10 cellular contexts compared by ENCODE assay signal in genomic region chrX:109270580-109271484, GRCh38.
DNase-seq lines count a peak whose midpoint lies in the region; ATAC-seq lines count a peak whose summit lies in the region.
"Had no signal": no experiment of that assay in that cellular context is flagged by ENCODE, and none has a peak within 500 bp of the region (broad histone marks: within the 10 kb centered on the region; RNA-seq: fewer than 3 reads in every experiment).

No MANE protein-coding gene starts in this region.

- peak; percentile 33 for DNase-seq in EL
- peak; percentile 59 for DNase-seq in activated CD4-positive, alpha-beta memory T cell treated with anti-CD3 and anti-CD28 coated beads for 36 hours
- DNase-seq in stimulated activated naive B cell treated with anti-CD40 and anti-IgM and Interleukin-4, amounts not matched to agents 10 μg/mL and 1 μg/mL and 100 μg/mL, for 72 hours, result peak; percentile 78
- DNase-seq in substantia nigra (lab: John Stamatoyannopoulos, UW), result no peak
- DNase-seq in putamen (ENCODE audit: low spot score), result no peak
- no peak for DNase-seq in foreskin melanocyte

- CTCF ChIA-PET in activated CD4-positive, alpha-beta memory T cell treated with anti-CD3 and anti-CD28 coated beads for 36 hours (lab: Charles Lee), result no interaction called here

- POLR2A ChIA-PET in activated CD4-positive, alpha-beta memory T cell treated with anti-CD3 and anti-CD28 coated beads for 36 hours (lab: Charles Lee), result no interaction called here

- H3K4me3 Mint-ChIP-seq in activated CD4-positive, alpha-beta memory T cell treated with anti-CD3 and anti-CD28 coated beads for 36 hours, result no peak overlapping the region
- H3K4me3 Mint-ChIP-seq in stimulated activated naive B cell treated with anti-CD40 and anti-IgM and Interleukin-4, amounts not matched to agents 10 μg/mL and 1 μg/mL and 100 μg/mL, for 72 hours, result peak overlapping the region in 1 of 2 donors; percentile 7
- H3K4me3 Mint-ChIP-seq: activated naive CD4-positive, alpha-beta T cell treated with anti-CD3 and anti-CD28 coated beads, Interleukin-2, amount 50 U/mL, for 24 hours; neural crest cell had no signal

- intact Hi-C loops in activated CD4-positive, alpha-beta memory T cell treated with anti-CD3 and anti-CD28 coated beads for 36 hours (cut with micrococcal nuclease), result loop anchor here (5.0 kb wide), 1 partner anchor 266 kb away; the partner anchor contains the start of gene NXT2

- no peaks in the 10 kb centered on the region for H3K36me3 Mint-ChIP-seq in activated CD4-positive, alpha-beta memory T cell treated with anti-CD3 and anti-CD28 coated beads for 36 hours
- no peaks in the 10 kb centered on the region for H3K36me3 Mint-ChIP-seq in stimulated activated naive B cell treated with anti-CD40 and anti-IgM and Interleukin-4, amounts not matched to agents 10 μg/mL and 1 μg/mL and 100 μg/mL, for 72 hours
- H3K36me3 Mint-ChIP-seq: activated naive CD4-positive, alpha-beta T cell treated with anti-CD3 and anti-CD28 coated beads, Interleukin-2, amount 50 U/mL, for 24 hours had no signal

- no peak overlapping the region for H3K27ac Mint-ChIP-seq in activated CD4-positive, alpha-beta memory T cell treated with anti-CD3 and anti-CD28 coated beads for 36 hours
- no peak overlapping the region for H3K27ac Mint-ChIP-seq in stimulated activated naive B cell treated with anti-CD40 and anti-IgM and Interleukin-4, amounts not matched to agents 10 μg/mL and 1 μg/mL and 100 μg/mL, for 72 hours
- H3K27ac Mint-ChIP-seq: activated naive CD4-positive, alpha-beta T cell treated with anti-CD3 and anti-CD28 coated beads, Interleukin-2, amount 50 U/mL, for 24 hours had no signal

- H3K27me3 Mint-ChIP-seq in activated CD4-positive, alpha-beta memory T cell treated with anti-CD3 and anti-CD28 coated beads for 36 hours, result no peaks in the 10 kb centered on the region
- H3K27me3 Mint-ChIP-seq in stimulated activated naive B cell treated with anti-CD40 and anti-IgM and Interleukin-4, amounts not matched to agents 10 μg/mL and 1 μg/mL and 100 μg/mL, for 72 hours, result peaks cover 0 to 11% of the 10 kb centered on the region in 2 donors
- H3K27me3 Mint-ChIP-seq: activated naive CD4-positive, alpha-beta T cell treated with anti-CD3 and anti-CD28 coated beads, Interleukin-2, amount 50 U/mL, for 24 hours had no signal

- no peaks in the 10 kb centered on the region for H3K4me1 Mint-ChIP-seq in activated CD4-positive, alpha-beta memory T cell treated with anti-CD3 and anti-CD28 coated beads for 36 hours (ENCODE audit: low read depth)
- peaks cover 0 to 7% of the 10 kb centered on the region in 2 donors for H3K4me1 Mint-ChIP-seq in stimulated activated naive B cell treated with anti-CD40 and anti-IgM and Interleukin-4, amounts not matched to agents 10 μg/mL and 1 μg/mL and 100 μg/mL, for 72 hours
- H3K4me1 Mint-ChIP-seq: activated naive CD4-positive, alpha-beta T cell treated with anti-CD3 and anti-CD28 coated beads, Interleukin-2, amount 50 U/mL, for 24 hours; neural crest cell had no signal

- peak; percentile 97 for ATAC-seq in GM19455 (IDR thresholded peaks at IDR 0.05; ENCODE audit: unreplicated experiment)
- ATAC-seq in HG03378 (IDR thresholded peaks at IDR 0.05; ENCODE audit: unreplicated experiment), result peak; percentile 98
- peak; percentile 98 to 99 for ATAC-seq in stimulated activated naive B cell treated with anti-CD40 and anti-IgM and Interleukin-4, amounts not matched to agents 10 μg/mL and 1 μg/mL and 100 μg/mL, for 72 hours (replicated peaks)

- no peak overlapping the region for H3K27ac ChIP-seq in substantia nigra (ENCODE audit: low read depth, low read length, poor library complexity, severe bottlenecking)

- peaks cover 2% of the 10 kb centered on the region for H3K9me3 Mint-ChIP-seq in activated CD4-positive, alpha-beta memory T cell treated with anti-CD3 and anti-CD28 coated beads for 36 hours
- peaks cover 4 to 8% of the 10 kb centered on the region in 2 donors for H3K9me3 Mint-ChIP-seq in stimulated activated naive B cell treated with anti-CD40 and anti-IgM and Interleukin-4, amounts not matched to agents 10 μg/mL and 1 μg/mL and 100 μg/mL, for 72 hours
- H3K9me3 Mint-ChIP-seq: activated naive CD4-positive, alpha-beta T cell treated with anti-CD3 and anti-CD28 coated beads, Interleukin-2, amount 50 U/mL, for 24 hours; neural crest cell had no signal

Comparison
In these comparisons a context has a peak if more than half of its experiments do, and no peak if none do; other contexts are left out.
1. DNase-seq: peak in EL (single experiment), activated CD4-positive, alpha-beta memory T cell treated with anti-CD3 and anti-CD28 coated beads for 36 hours (single experiment) and stimulated activated naive B cell treated with anti-CD40 and anti-IgM and Interleukin-4, amounts not matched to agents 10 μg/mL and 1 μg/mL and 100 μg/mL, for 72 hours (single experiment); none in substantia nigra (0 of 49), putamen (single experiment) and foreskin melanocyte (single experiment).
2. Peak in every context shown above with its lines, with median percentiles within 50 percentile points of each other: ATAC-seq.